In the genomic region with DNA sequence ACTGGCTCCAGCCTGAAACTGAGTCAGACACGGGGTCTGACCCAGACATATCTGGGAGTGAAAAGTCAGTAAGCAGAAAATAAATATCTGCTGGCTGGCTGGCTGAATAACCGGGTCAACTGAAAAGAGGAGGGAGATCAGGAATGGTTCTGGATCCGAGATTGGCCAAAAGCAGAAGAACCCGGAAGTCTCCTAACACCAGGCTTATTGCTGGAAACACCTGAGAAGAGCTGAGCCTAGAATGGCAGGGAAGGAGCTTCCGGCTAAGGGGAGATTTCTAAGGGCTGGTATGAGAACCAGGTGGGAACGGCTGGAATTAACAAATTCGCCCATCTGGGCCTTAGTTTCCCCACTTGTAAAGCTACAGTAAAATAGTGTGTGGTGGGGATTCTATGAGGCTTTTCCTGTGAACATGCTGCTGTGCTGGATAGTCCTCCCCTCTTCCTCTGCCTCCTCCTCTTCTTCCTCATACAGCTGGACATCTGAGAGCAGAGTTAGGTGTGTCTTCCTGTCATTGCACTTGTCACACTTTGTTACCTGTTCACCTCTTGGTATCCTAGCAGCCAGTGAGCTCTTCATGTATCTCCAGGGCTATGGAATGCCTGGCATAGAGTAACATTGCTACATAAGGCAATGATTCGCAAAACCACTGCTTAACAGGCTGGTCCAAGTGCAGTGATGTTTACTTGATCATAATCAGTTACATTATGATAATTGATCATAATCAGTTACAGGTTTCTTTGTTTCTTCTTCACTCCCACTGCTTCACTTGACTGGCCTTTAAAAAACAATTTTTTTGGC, we compare ENCODE assay signal across 12 cellular contexts. TPM values are rescaled to one million over a fixed set of nuclear protein-coding genes. Genes with fewer than 3 reads are reported as not detected.
A peak's percentile ranks its signal among the peaks of the same experiment; 100 is the strongest.
DNase-seq lines count a peak whose midpoint lies in the region; TF ChIP-seq lines count a peak whose summit lies in the region.
"Had no signal": no experiment of that assay in that cellular context is flagged by ENCODE, and none has a peak within 500 bp of the region (broad histone marks: within the 10 kb centered on the region; RNA-seq: fewer than 3 reads in every experiment).

No MANE protein-coding gene starts in this region.

- H3K27ac ChIP-seq in HEK293 (ENCODE audit: extremely low read depth, low read depth, low read length) (no peak overlapping the region), ovary (no peak overlapping the region)
- H3K27ac ChIP-seq: SJSA1 had no signal

- peaks cover 64% of the 10 kb centered on the region for H3K4me1 Mint-ChIP-seq in activated T-helper 1 cell treated with anti-CD3 and anti-CD28 coated beads, Interleukin-12 subunit alpha, Interleukin-12 subunit beta, Interleukin-2, Interleukin-4 antibody, amounts not matched to agents 30 ng/mL and 10 ng/mL and 1 ng/mL, durations not matched to agents 14 hours and 24 hours and 36 hours (ENCODE audit: low read depth)

- H3K9me3 Mint-ChIP-seq in activated T-helper 1 cell treated with anti-CD3 and anti-CD28 coated beads, Interleukin-12 subunit alpha, Interleukin-12 subunit beta, Interleukin-2, Interleukin-4 antibody, amounts not matched to agents 30 ng/mL and 10 ng/mL and 1 ng/mL, durations not matched to agents 14 hours and 24 hours and 36 hours, result no peaks in the 10 kb centered on the region

- H3K4me3 ChIP-seq in BE2C (ENCODE audit: low read depth, low read length), result no peak overlapping the region
- no peak overlapping the region for H3K4me3 ChIP-seq in HEK293 (ENCODE audit: low read depth, low read length)
- H3K4me3 ChIP-seq in ovary, result no peak overlapping the region
- H3K4me3 ChIP-seq: SJSA1 had no signal

- TF ChIP-seq EP300 in ovary (IDR thresholded peaks at IDR 0.05), result no peak

- H3K36me3 ChIP-seq in BE2C, result peaks cover 18% of the 10 kb centered on the region
- peaks cover 0 to 19% of the 10 kb centered on the region in 2 experiments; a peak in 1 of 3 replicates for H3K36me3 ChIP-seq in HEK293 (ENCODE audit: control insufficient read depth in 2 of 2, insufficient read depth in 1 of 2, low read length in 2 of 2)
- H3K36me3 ChIP-seq in ovary, result no peaks in the 10 kb centered on the region

- DNase-seq in BE2C, result peak; percentile 4
- no peak for DNase-seq in activated T-helper 1 cell treated with anti-CD3 and anti-CD28 coated beads, Interleukin-12 subunit alpha, Interleukin-12 subunit beta, Interleukin-2, Interleukin-4 antibody, amounts not matched to agents 30 ng/mL and 10 ng/mL and 1 ng/mL, durations not matched to agents 14 hours and 24 hours and 36 hours (ENCODE audit: low spot score)
- peak; percentile 75 for DNase-seq in kidney tubule cell (ENCODE audit: low spot score)
- no peak for DNase-seq in ovary
- no peak for DNase-seq in SK-N-DZ (ENCODE audit: low spot score)
- no peak for DNase-seq in SW 1271 (lab: John Stamatoyannopoulos, UW)
- DNase-seq in NCI-H2081 (lab: John Stamatoyannopoulos, UW), result no peak
- DNase-seq: activated CD8-positive, alpha-beta memory T cell treated with anti-CD3 and anti-CD28 coated beads, Interleukin-2, amount 10 ng/mL, durations not matched to agents 7 days and 5 days; DMS153; NCI-H1436 had no signal

- POLR2A ChIA-PET in HEK293 (lab: Yijun Ruan, JAX), result interaction anchor here (0.5 to 2.7 kb wide), 7 partner anchors 8 to 940 kb away, joined by 3 to 16 read pairs (median 4); a partner anchor contains a TSS

- H3K9me3 ChIP-seq in BE2C (no peaks in the 10 kb centered on the region), HEK293 (ENCODE audit: control insufficient read depth, insufficient read depth, low read depth, low read length) (no peaks in the 10 kb centered on the region), ovary (no peaks in the 10 kb centered on the region)
- H3K9me3 ChIP-seq: SJSA1 had no signal

- intact Hi-C loops in activated T-helper 1 cell treated with anti-CD3 and anti-CD28 coated beads, Interleukin-12 subunit alpha, Interleukin-12 subunit beta, Interleukin-2, Interleukin-4 antibody, amounts not matched to agents 30 ng/mL and 10 ng/mL and 1 ng/mL, durations not matched to agents 14 hours and 24 hours and 36 hours (cut with micrococcal nuclease), result loop anchor here (5.0 kb wide), 1 partner anchor 140 kb away; a partner anchor contains a TSS
- intact Hi-C loops in ovary (cut with DNase I), result no loop called here

- peak overlapping the region; percentile 28 for H3K4me3 Mint-ChIP-seq in activated T-helper 1 cell treated with anti-CD3 and anti-CD28 coated beads, Interleukin-12 subunit alpha, Interleukin-12 subunit beta, Interleukin-2, Interleukin-4 antibody, amounts not matched to agents 30 ng/mL and 10 ng/mL and 1 ng/mL, durations not matched to agents 14 hours and 24 hours and 36 hours
- H3K4me3 Mint-ChIP-seq: activated CD8-positive, alpha-beta memory T cell treated with anti-CD3 and anti-CD28 coated beads, Interleukin-2, amount 10 ng/mL, durations not matched to agents 7 days and 5 days had no signal

- H3K27ac Mint-ChIP-seq in activated T-helper 1 cell treated with anti-CD3 and anti-CD28 coated beads, Interleukin-12 subunit alpha, Interleukin-12 subunit beta, Interleukin-2, Interleukin-4 antibody, amounts not matched to agents 30 ng/mL and 10 ng/mL and 1 ng/mL, durations not matched to agents 14 hours and 24 hours and 36 hours, result no peak overlapping the region
- H3K27ac Mint-ChIP-seq: activated CD8-positive, alpha-beta memory T cell treated with anti-CD3 and anti-CD28 coated beads, Interleukin-2, amount 10 ng/mL, durations not matched to agents 7 days and 5 days had no signal

- CTCF ChIA-PET in HEK293 (lab: Yijun Ruan, JAX), result interaction anchor here (0.6 to 23.3 kb wide), 5 partner anchors 11 to 231 kb away, joined by 4 to 628 read pairs (median 5); a partner anchor contains a TSS

- peaks cover 15% of the 10 kb centered on the region for H3K36me3 Mint-ChIP-seq in activated T-helper 1 cell treated with anti-CD3 and anti-CD28 coated beads, Interleukin-12 subunit alpha, Interleukin-12 subunit beta, Interleukin-2, Interleukin-4 antibody, amounts not matched to agents 30 ng/mL and 10 ng/mL and 1 ng/mL, durations not matched to agents 14 hours and 24 hours and 36 hours (ENCODE audit: low read depth)

- H3K4me1 ChIP-seq in BE2C, result no peaks in the 10 kb centered on the region; the same call in 1 of the 2 replicates
- peaks cover 7% of the 10 kb centered on the region for H3K4me1 ChIP-seq in HEK293 (ENCODE audit: control insufficient read depth, insufficient read depth, low read length)
- H3K4me1 ChIP-seq in ovary (ENCODE audit: insufficient read depth), result peaks cover 7% of the 10 kb centered on the region

- H3K27me3 ChIP-seq in BE2C (peaks cover 26% of the 10 kb centered on the region), ovary (peaks cover 3% of the 10 kb centered on the region)
- H3K27me3 ChIP-seq: SJSA1 had no signal

- H3K27me3 Mint-ChIP-seq in activated T-helper 1 cell treated with anti-CD3 and anti-CD28 coated beads, Interleukin-12 subunit alpha, Interleukin-12 subunit beta, Interleukin-2, Interleukin-4 antibody, amounts not matched to agents 30 ng/mL and 10 ng/mL and 1 ng/mL, durations not matched to agents 14 hours and 24 hours and 36 hours (ENCODE audit: insufficient read depth), result peaks cover 39% of the 10 kb centered on the region

- TF ChIP-seq CTCF in BE2C (IDR thresholded peaks at IDR 0.05; ENCODE audit: low read depth, low read length) (no peak), HEK293 (tag by site-specific recombination; IDR thresholded peaks at IDR 0.05) (no peak), ovary (IDR thresholded peaks at IDR 0.05) (no peak)

- WGBS in ovary, 3 donors, result 37 to 43% (median 42%) methylated on average over 7 to 8 of the region's 8 CpGs

- no peak for TF ChIP-seq POLR2A in ovary (IDR thresholded peaks at IDR 0.05)

RNA-seq across cellular contexts. Expression of a gene that starts 2.0 kb away (rescaled TPM):
- polyA plus RNA-seq in BE2C (2012; ENCODE audit: insufficient read depth, insufficient read length, low read depth), result 1,102 TPM
- 276 and 280 TPM in 2 replicates for total RNA-seq in activated T-helper 1 cell treated with anti-CD3 and anti-CD28 coated beads, Interleukin-12 subunit alpha, Interleukin-12 subunit beta, Interleukin-2, Interleukin-4 antibody, amounts not matched to agents 30 ng/mL and 10 ng/mL and 1 ng/mL, durations not matched to agents 14 hours and 24 hours and 36 hours
- total RNA-seq in ovary, result 100 to 1,000 TPM in 1 of 7 donors, 10 to 100 TPM in 6; 32.3 to 185 (median 46.6) TPM
- polyA plus RNA-seq in ovary, result 10 to 100 TPM; 23.0 to 34.7 TPM
- 426 and 435 TPM in 2 replicates for polyA plus RNA-seq in SK-N-DZ (2014; cell fraction: cytosol; rRNA removed)
- polyA plus RNA-seq in SK-N-DZ (2014; cell fraction: nucleus; rRNA removed), result 221 and 320 TPM in 2 replicates

RNA-seq across cellular contexts. Expression of a gene that starts 10.9 kb away (rescaled TPM):
- 47.6 TPM for polyA plus RNA-seq in BE2C (2012; ENCODE audit: insufficient read depth, insufficient read length, low read depth)
- 0.36 and 0.49 TPM in 2 replicates for total RNA-seq in activated T-helper 1 cell treated with anti-CD3 and anti-CD28 coated beads, Interleukin-12 subunit alpha, Interleukin-12 subunit beta, Interleukin-2, Interleukin-4 antibody, amounts not matched to agents 30 ng/mL and 10 ng/mL and 1 ng/mL, durations not matched to agents 14 hours and 24 hours and 36 hours
- under 1 TPM in 1 of 7 donors, not detected in 6; 0.20 TPM for total RNA-seq in ovary
- polyA plus RNA-seq in ovary, result under 1 TPM in 1 of 2 donors, not detected in 1; 0.13 TPM
- polyA plus RNA-seq in SK-N-DZ (2014; cell fraction: cytosol; rRNA removed), result 2.2 and 2.4 TPM in 2 replicates
- 0.12 and 2.3 TPM in 2 replicates for polyA plus RNA-seq in SK-N-DZ (2014; cell fraction: nucleus; rRNA removed)

RNA-seq across cellular contexts. Expression of a gene that starts 23.5 kb away (rescaled TPM):
- 7.5 TPM for polyA plus RNA-seq in BE2C (2012; ENCODE audit: insufficient read depth, insufficient read length, low read depth)
- 3.1 and 4.2 TPM in 2 replicates for total RNA-seq in activated T-helper 1 cell treated with anti-CD3 and anti-CD28 coated beads, Interleukin-12 subunit alpha, Interleukin-12 subunit beta, Interleukin-2, Interleukin-4 antibody, amounts not matched to agents 30 ng/mL and 10 ng/mL and 1 ng/mL, durations not matched to agents 14 hours and 24 hours and 36 hours
- 1 to 10 TPM in 6 of 7 donors, under 1 TPM in 1; 0.66 to 2.3 (median 1.8) TPM for total RNA-seq in ovary
- polyA plus RNA-seq in ovary, result 1 to 10 TPM in 1 of 2 donors, under 1 TPM in 1; 0.77 to 2.9 TPM
- polyA plus RNA-seq in SK-N-DZ (2014; cell fraction: cytosol; rRNA removed), result 0.37 and 1.2 TPM in 2 replicates
- polyA plus RNA-seq in SK-N-DZ (2014; cell fraction: nucleus; rRNA removed), result 8.8 and 10.9 TPM in 2 replicates

Comparison
In these comparisons a context has a peak if more than half of its experiments do, and no peak if none do; other contexts are left out.
1. DNase-seq: peak in BE2C (single experiment) and kidney tubule cell (single experiment); none in activated T-helper 1 cell treated with anti-CD3 and anti-CD28 coated beads, Interleukin-12 subunit alpha, Interleukin-12 subunit beta, Interleukin-2, Interleukin-4 antibody, amounts not matched to agents 30 ng/mL and 10 ng/mL and 1 ng/mL, durations not matched to agents 14 hours and 24 hours and 36 hours (single experiment), ovary (0 of 5), SK-N-DZ (single experiment), SW 1271 (0 of 2) and NCI-H2081 (0 of 2).